Comparison of ENCODE assay signal across 10 cellular contexts in genomic region chr14:49880267-49881064, GRCh38. TPM values are rescaled to one million over a fixed set of nuclear protein-coding genes. Genes with fewer than 3 reads are reported as not detected.
A peak's percentile ranks its signal among the peaks of the same experiment; 100 is the strongest.
DNase-seq lines count a peak whose midpoint lies in the region; ATAC-seq and TF ChIP-seq lines count a peak whose summit lies in the region.
"Had no signal": no experiment of that assay in that cellular context is flagged by ENCODE, and none has a peak within 500 bp of the region (broad histone marks: within the 10 kb centered on the region; RNA-seq: fewer than 3 reads in every experiment).

No MANE protein-coding gene starts in this region.

- no peak for ATAC-seq in HG03460 (IDR thresholded peaks at IDR 0.05; ENCODE audit: unreplicated experiment)

- H3K9ac ChIP-seq in mucosa of rectum (ENCODE audit: low read depth in 1 of 2, low read length in 2 of 2): peak overlapping the region; percentile 12 to 41

- H3K4me3 Mint-ChIP-seq in CD4-positive, alpha-beta memory T cell: peak overlapping the region in 1 of 8 donors; percentile 46
- H3K4me3 Mint-ChIP-seq in activated T-helper 2 cell treated with anti-CD3 and anti-CD28 coated beads, Interferon-gamma antibody, Interleukin-2, Interleukin-4, amounts not matched to agents 10 μg/mL and 5 μg/mL and 100 μg/mL, durations not matched to agents 14 hours and 24 hours and 36 hours (ENCODE audit: low read depth): no peak overlapping the region

- H3K27me3 ChIP-seq in CD4-positive, alpha-beta memory T cell (ENCODE audit: insufficient read depth, low read length): no peaks in the 10 kb centered on the region
- no peaks in the 10 kb centered on the region for H3K27me3 ChIP-seq in mucosa of rectum (ENCODE audit: control insufficient read depth in 2 of 2, insufficient read depth in 2 of 2, low read length in 2 of 2)
- H3K27me3 ChIP-seq: breast epithelium had no signal

- intact Hi-C loops in CD4-positive, alpha-beta memory T cell (cut with micrococcal nuclease): no loop called here
- intact Hi-C loops in activated T-helper 2 cell treated with anti-CD3 and anti-CD28 coated beads, Interferon-gamma antibody, Interleukin-2, Interleukin-4, amounts not matched to agents 10 μg/mL and 5 μg/mL and 100 μg/mL, durations not matched to agents 14 hours and 24 hours and 36 hours (cut with micrococcal nuclease): no loop called here

- H3K4me3 ChIP-seq in CD4-positive, alpha-beta memory T cell (ENCODE audit: low read length in 2 of 2): no peak overlapping the region
- H3K4me3 ChIP-seq in mucosa of rectum (ENCODE audit: low read length in 2 of 2) (peak overlapping the region in 1 of 2 donors; percentile 13), coronary artery (no peak overlapping the region)
- H3K4me3 ChIP-seq: breast epithelium, psoas muscle had no signal

- H3K27me3 Mint-ChIP-seq in CD4-positive, alpha-beta memory T cell: no peaks in the 10 kb centered on the region
- H3K27me3 Mint-ChIP-seq in activated T-helper 2 cell treated with anti-CD3 and anti-CD28 coated beads, Interferon-gamma antibody, Interleukin-2, Interleukin-4, amounts not matched to agents 10 μg/mL and 5 μg/mL and 100 μg/mL, durations not matched to agents 14 hours and 24 hours and 36 hours (ENCODE audit: low read depth): no peaks in the 10 kb centered on the region

- CTCF ChIA-PET in CD4-positive, alpha-beta memory T cell (lab: Charles Lee; ENCODE audit: partially characterized antibody): interaction anchor here (0.6 to 5.4 kb wide), 38 partner anchors 8 to 236 kb away, joined by 3 to 68 read pairs (median 7); partner anchors contain the start of genes ARF6, NEMF and VCPKMT
- CTCF ChIA-PET in HEK293T (lab: Yijun Ruan, JAX): interaction anchor here (0.6 to 1.9 kb wide), 17 partner anchors 8 to 724 kb away, joined by 3 to 14 read pairs (median 4); partner anchors contain the start of genes DMAC2L, L2HGDH, NEMF and VCPKMT

- no peaks in the 10 kb centered on the region for H3K36me3 ChIP-seq in CD4-positive, alpha-beta memory T cell (ENCODE audit: insufficient read depth, low read length)
- no peaks in the 10 kb centered on the region for H3K36me3 ChIP-seq in mucosa of rectum (ENCODE audit: control insufficient read depth in 2 of 2, insufficient read depth in 2 of 2, low read length in 2 of 2)
- H3K36me3 ChIP-seq: breast epithelium had no signal

- H3K4me1 Mint-ChIP-seq in CD4-positive, alpha-beta memory T cell: peaks cover 6 to 12% (median 8%) of the 10 kb centered on the region in 4 donors
- peaks cover 30% of the 10 kb centered on the region for H3K4me1 Mint-ChIP-seq in activated T-helper 2 cell treated with anti-CD3 and anti-CD28 coated beads, Interferon-gamma antibody, Interleukin-2, Interleukin-4, amounts not matched to agents 10 μg/mL and 5 μg/mL and 100 μg/mL, durations not matched to agents 14 hours and 24 hours and 36 hours (ENCODE audit: low read depth)

- H3K27ac Mint-ChIP-seq in CD4-positive, alpha-beta memory T cell: peak overlapping the region in 6 of 7 donors; percentile 67 to 89 (median 84)
- H3K27ac Mint-ChIP-seq in activated T-helper 2 cell treated with anti-CD3 and anti-CD28 coated beads, Interferon-gamma antibody, Interleukin-2, Interleukin-4, amounts not matched to agents 10 μg/mL and 5 μg/mL and 100 μg/mL, durations not matched to agents 14 hours and 24 hours and 36 hours: peak overlapping the region; percentile 62

- H3K9me3 Mint-ChIP-seq in CD4-positive, alpha-beta memory T cell: no peaks in the 10 kb centered on the region
- H3K9me3 Mint-ChIP-seq in activated T-helper 2 cell treated with anti-CD3 and anti-CD28 coated beads, Interferon-gamma antibody, Interleukin-2, Interleukin-4, amounts not matched to agents 10 μg/mL and 5 μg/mL and 100 μg/mL, durations not matched to agents 14 hours and 24 hours and 36 hours: no peaks in the 10 kb centered on the region

- H3K27ac ChIP-seq in CD4-positive, alpha-beta memory T cell (ENCODE audit: low read depth, low read length): no peak overlapping the region
- H3K27ac ChIP-seq in mucosa of rectum (ENCODE audit: low read depth in 2 of 2, low read length in 2 of 2) (peak overlapping the region; percentile 80 to 87), coronary artery (no peak overlapping the region)
- H3K27ac ChIP-seq: breast epithelium, psoas muscle had no signal

- no peak for DNase-seq in CD4-positive, alpha-beta memory T cell
- DNase-seq in HEK293T (ENCODE audit: extremely low spot score) (peak; percentile 37), coronary artery (ENCODE audit: low spot score) (no peak)
- no peak for DNase-seq in activated T-helper 2 cell treated with anti-CD3 and anti-CD28 coated beads, Interferon-gamma antibody, Interleukin-2, Interleukin-4, amounts not matched to agents 10 μg/mL and 5 μg/mL and 100 μg/mL, durations not matched to agents 14 hours and 24 hours and 36 hours (ENCODE audit: low spot score)
- DNase-seq in NK-92 treated with Interleukin-12 subunit alpha and Interleukin-12 subunit beta, amount 100 ng/mL, for 24 hours (lab: John Stamatoyannopoulos, UW): no peak
- no peak for DNase-seq in stimulated activated CD4-positive, alpha-beta T cell treated with anti-CD3 and anti-CD28 coated beads, Interleukin-1b, Interleukin-23, amount 100 ng/mL, for 48 hours

- no peaks in the 10 kb centered on the region for H3K9me3 ChIP-seq in CD4-positive, alpha-beta memory T cell (ENCODE audit: control insufficient read depth in 1 of 2, low read length in 2 of 2)
- H3K9me3 ChIP-seq in mucosa of rectum (ENCODE audit: control insufficient read depth in 2 of 2, low read length in 2 of 2): no peaks in the 10 kb centered on the region
- H3K9me3 ChIP-seq: breast epithelium, psoas muscle had no signal

- POLR2A ChIA-PET in CD4-positive, alpha-beta memory T cell (lab: Charles Lee; ENCODE audit: partially characterized antibody): interaction anchor here (0.8 to 3.8 kb wide), 20 partner anchors 12 to 236 kb away, joined by 3 to 50 read pairs (median 6); partner anchors contain the start of genes ARF6 and VCPKMT
- POLR2A ChIA-PET in HEK293T (lab: Yijun Ruan, JAX): interaction anchor here (0.9 to 2.2 kb wide), 14 partner anchors 12 to 246 kb away, joined by 3 to 25 read pairs (median 4); partner anchors contain the start of genes ARF6 and NEMF

- TF ChIP-seq CTCF in coronary artery (IDR thresholded peaks at IDR 0.05): no peak

- H3K36me3 Mint-ChIP-seq in CD4-positive, alpha-beta memory T cell: no peaks in the 10 kb centered on the region
- H3K36me3 Mint-ChIP-seq in activated T-helper 2 cell treated with anti-CD3 and anti-CD28 coated beads, Interferon-gamma antibody, Interleukin-2, Interleukin-4, amounts not matched to agents 10 μg/mL and 5 μg/mL and 100 μg/mL, durations not matched to agents 14 hours and 24 hours and 36 hours (ENCODE audit: low read depth): peaks cover 11% of the 10 kb centered on the region

- peaks cover 15% of the 10 kb centered on the region for H3K4me1 ChIP-seq in CD4-positive, alpha-beta memory T cell (ENCODE audit: insufficient read depth, low read length)
- peaks cover 4 to 13% of the 10 kb centered on the region in 2 donors for H3K4me1 ChIP-seq in mucosa of rectum (ENCODE audit: control insufficient read depth in 2 of 2, insufficient read depth in 2 of 2, low read length in 2 of 2)
- H3K4me1 ChIP-seq: breast epithelium, psoas muscle had no signal

TF ChIP-seq in HEK293T, 16 proteins besides CTCF, POLR2A, EP300 and RAD21:
- no peak for TF ChIP-seq FOXA1 (IDR thresholded peaks at IDR 0.05)
- TF ChIP-seq CTBP1 (IDR thresholded peaks at IDR 0.05; ENCODE audit: borderline replicate concordance): peak; percentile 87
- TF ChIP-seq BHLHE40 (IDR thresholded peaks at IDR 0.05; ENCODE audit: borderline replicate concordance): no peak; the same call in 1 of the 2 replicates
- TF ChIP-seq L3MBTL2 (conservative IDR thresholded peaks at IDR 0.05): no peak
- no peak for TF ChIP-seq SUZ12 (IDR thresholded peaks at IDR 0.05)
- TF ChIP-seq FOXM1 (IDR thresholded peaks at IDR 0.05; ENCODE audit: borderline replicate concordance): no peak
- no peak for TF ChIP-seq NFRKB (IDR thresholded peaks at IDR 0.05)
- no peak for TF ChIP-seq ELF4 (IDR thresholded peaks at IDR 0.05)
- no peak for TF ChIP-seq LEF1 (IDR thresholded peaks at IDR 0.05; ENCODE audit: borderline replicate concordance)
- TF ChIP-seq ZNF384 (IDR thresholded peaks at IDR 0.05): peak; percentile 93
- no peak for TF ChIP-seq FOXK2 (IDR thresholded peaks at IDR 0.05)
- no peak for TF ChIP-seq HDGF (IDR thresholded peaks at IDR 0.05; ENCODE audit: borderline replicate concordance)
- no peak for TF ChIP-seq ARNT (IDR thresholded peaks at IDR 0.05)
- TF ChIP-seq SP1 (IDR thresholded peaks at IDR 0.05): no peak
- TF ChIP-seq PKNOX1 (IDR thresholded peaks at IDR 0.05): peak; percentile 94
- TF ChIP-seq TARDBP (IDR thresholded peaks at IDR 0.05): no peak

RNA-seq across cellular contexts. Expression of gene ARF6, which starts 12.4 kb away (rescaled TPM):
- total RNA-seq in CD4-positive, alpha-beta memory T cell: 100 to 1,000 TPM; 116 to 124 TPM
- polyA plus RNA-seq in CD4-positive, alpha-beta memory T cell: 100 to 1,000 TPM; 157 to 164 TPM
- 162 and 165 TPM in 2 replicates for total RNA-seq in activated T-helper 2 cell treated with anti-CD3 and anti-CD28 coated beads, Interferon-gamma antibody, Interleukin-2, Interleukin-4, amounts not matched to agents 10 μg/mL and 5 μg/mL and 100 μg/mL, durations not matched to agents 14 hours and 24 hours and 36 hours

RNA-seq across cellular contexts. Expression of gene NEMF, which starts 27.9 kb away (rescaled TPM):
- 100 to 1,000 TPM; 104 to 112 TPM for total RNA-seq in CD4-positive, alpha-beta memory T cell
- polyA plus RNA-seq in CD4-positive, alpha-beta memory T cell: 10 to 100 TPM; 20.4 to 51.6 TPM
- total RNA-seq in activated T-helper 2 cell treated with anti-CD3 and anti-CD28 coated beads, Interferon-gamma antibody, Interleukin-2, Interleukin-4, amounts not matched to agents 10 μg/mL and 5 μg/mL and 100 μg/mL, durations not matched to agents 14 hours and 24 hours and 36 hours: 75.0 and 81.0 TPM in 2 replicates

Comparison
In these comparisons a context has a peak if more than half of its experiments do, and no peak if none do; other contexts are left out.
1. H3K27ac ChIP-seq: peak in mucosa of rectum (2 of 2); none in CD4-positive, alpha-beta memory T cell (single experiment) and coronary artery (0 of 2).